ENCODE assay signal across 1 cellular context in genomic region chr5:31661257-31661656, GRCh38.
TF ChIP-seq lines count a peak whose summit lies in the region.

No MANE protein-coding gene starts in this region.

TF ChIP-seq in HEK293, 187 proteins besides CTCF, POLR2A, EP300 and RAD21 (continued from another document):
- TF ChIP-seq HIC1 (tag by site-specific recombination; IDR thresholded peaks at IDR 0.05) (peak; percentile 74), ZNF16 (tag by site-specific recombination; IDR thresholded peaks at IDR 0.05; ENCODE audit: low read depth) (no peak)
